34 cellular contexts compared by ENCODE assay signal in the genomic region with DNA sequence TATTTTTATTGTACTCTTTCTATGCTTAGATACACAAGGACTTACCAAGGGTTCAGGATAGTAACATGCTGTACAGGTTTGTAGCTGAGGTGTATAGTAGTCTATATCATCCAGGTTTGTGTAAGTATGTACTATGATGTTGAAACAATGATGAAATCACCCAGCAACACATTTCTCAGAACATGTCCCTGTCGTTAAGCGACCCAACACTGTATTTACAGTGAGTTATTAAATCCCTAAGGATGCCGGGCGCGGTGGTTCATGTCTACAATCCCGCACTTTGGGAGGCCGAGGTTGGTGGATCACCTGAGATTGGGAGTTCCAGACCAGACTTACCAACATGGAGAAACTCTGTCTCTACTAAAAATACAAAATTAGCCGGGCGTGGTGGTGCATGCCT.
"Had no signal": no experiment of that assay in that cellular context is flagged by ENCODE, and none has a peak within 500 bp of the region (broad histone marks: within the 10 kb centered on the region; RNA-seq: fewer than 3 reads in every experiment).

No MANE protein-coding gene starts in this region.

- H3K9me3 ChIP-seq: esophagus squamous epithelium had no signal

- H3K27ac Mint-ChIP-seq: activated CD4-positive, alpha-beta memory T cell treated with anti-CD3 and anti-CD28 coated beads for 36 hours; activated CD4-positive, alpha-beta T cell treated with anti-CD3 and anti-CD28 coated beads for 36 hours; activated CD4-positive, alpha-beta T cell treated with anti-CD3 and anti-CD28 coated beads, Interleukin-2, amount 10 ng/mL, durations not matched to agents 24 days and 14 days; activated CD8-positive, alpha-beta T cell treated with anti-CD3 and anti-CD28 coated beads, Interleukin-2, amount 10 ng/mL, durations not matched to agents 7 days and 5 days; activated naive CD4-positive, alpha-beta T cell treated with anti-CD3 and anti-CD28 coated beads for 36 hours; activated naive CD4-positive, alpha-beta T cell treated with anti-CD3 and anti-CD28 coated beads, Interleukin-2, amount 50 U/mL, for 24 hours; activated naive CD8-positive, alpha-beta T cell treated with anti-CD3 and anti-CD28 coated beads for 36 hours; activated naive CD8-positive, alpha-beta T cell treated with anti-CD3 and anti-CD28 coated beads, Interleukin-2, amount 50 U/mL, for 24 hours; activated T-helper 1 cell treated with anti-CD3 and anti-CD28 coated beads, Interleukin-12 subunit alpha, Interleukin-12 subunit beta, Interleukin-2, Interleukin-4 antibody, amounts not matched to agents 30 ng/mL and 10 ng/mL and 1 ng/mL, durations not matched to agents 14 hours and 24 hours and 36 hours; activated T-helper 2 cell treated with anti-CD3 and anti-CD28 coated beads, Interferon-gamma antibody, Interleukin-2, Interleukin-4, amounts not matched to agents 10 μg/mL and 5 μg/mL and 100 μg/mL, durations not matched to agents 14 hours and 24 hours and 36 hours; dendritic cell treated with granulocyte-macrophage colony-stimulating factor and Interleukin-4, amounts not matched to agents 40 ng/mL and 50 ng/mL, for 4 days; endodermal cell; T-helper 17 cell; T-helper 2 cell treated with Interferon-gamma antibody and Interleukin-4, amounts not matched to agents 5 μg/mL and 100 μg/mL, for 36 hours had no signal

- H3K36me3 Mint-ChIP-seq: activated CD4-positive, alpha-beta memory T cell treated with anti-CD3 and anti-CD28 coated beads for 36 hours; activated naive CD4-positive, alpha-beta T cell treated with anti-CD3 and anti-CD28 coated beads, Interleukin-2, amount 50 U/mL, for 24 hours; activated naive CD8-positive, alpha-beta T cell treated with anti-CD3 and anti-CD28 coated beads for 36 hours had no signal

- H3K4me3 Mint-ChIP-seq: activated CD4-positive, alpha-beta memory T cell treated with anti-CD3 and anti-CD28 coated beads for 36 hours; activated CD4-positive, alpha-beta T cell treated with anti-CD3 and anti-CD28 coated beads for 36 hours; activated CD4-positive, alpha-beta T cell treated with anti-CD3 and anti-CD28 coated beads, Interleukin-2, amount 10 ng/mL, durations not matched to agents 24 days and 14 days; activated CD8-positive, alpha-beta T cell treated with anti-CD3 and anti-CD28 coated beads, Interleukin-2, amount 10 ng/mL, durations not matched to agents 7 days and 5 days; activated naive CD4-positive, alpha-beta T cell treated with anti-CD3 and anti-CD28 coated beads for 36 hours; activated naive CD4-positive, alpha-beta T cell treated with anti-CD3 and anti-CD28 coated beads, Interleukin-2, amount 50 U/mL, for 24 hours; activated naive CD8-positive, alpha-beta T cell treated with anti-CD3 and anti-CD28 coated beads for 36 hours; activated naive CD8-positive, alpha-beta T cell treated with anti-CD3 and anti-CD28 coated beads, Interleukin-2, amount 50 U/mL, for 24 hours; activated T-cell treated with anti-CD3 and anti-CD28 coated beads, Interleukin-2, amount 50 U/mL, for 4 hours; activated T-helper 1 cell treated with anti-CD3 and anti-CD28 coated beads, Interleukin-12 subunit alpha, Interleukin-12 subunit beta, Interleukin-2, Interleukin-4 antibody, amounts not matched to agents 30 ng/mL and 10 ng/mL and 1 ng/mL, durations not matched to agents 14 hours and 24 hours and 36 hours; central memory CD8-positive, alpha-beta T cell; dendritic cell treated with granulocyte-macrophage colony-stimulating factor and Interleukin-4, amounts not matched to agents 40 ng/mL and 50 ng/mL, for 4 days; endodermal cell; T-helper 17 cell; T-helper 2 cell treated with Interferon-gamma antibody and Interleukin-4, amounts not matched to agents 5 μg/mL and 100 μg/mL, for 36 hours had no signal

- H3K9me3 Mint-ChIP-seq: activated CD4-positive, alpha-beta memory T cell treated with anti-CD3 and anti-CD28 coated beads for 36 hours; activated CD4-positive, alpha-beta T cell treated with anti-CD3 and anti-CD28 coated beads, Interleukin-2, amount 10 ng/mL, durations not matched to agents 24 days and 14 days; activated naive CD4-positive, alpha-beta T cell treated with anti-CD3 and anti-CD28 coated beads for 36 hours; activated naive CD4-positive, alpha-beta T cell treated with anti-CD3 and anti-CD28 coated beads, Interleukin-2, amount 50 U/mL, for 24 hours; activated naive CD8-positive, alpha-beta T cell treated with anti-CD3 and anti-CD28 coated beads for 36 hours; activated naive CD8-positive, alpha-beta T cell treated with anti-CD3 and anti-CD28 coated beads, Interleukin-2, amount 50 U/mL, for 24 hours; activated T-cell treated with anti-CD3 and anti-CD28 coated beads, Interleukin-2, amount 50 U/mL, for 4 hours; activated T-helper 1 cell treated with anti-CD3 and anti-CD28 coated beads, Interleukin-12 subunit alpha, Interleukin-12 subunit beta, Interleukin-2, Interleukin-4 antibody, amounts not matched to agents 30 ng/mL and 10 ng/mL and 1 ng/mL, durations not matched to agents 14 hours and 24 hours and 36 hours; activated T-helper 2 cell treated with anti-CD3 and anti-CD28 coated beads, Interferon-gamma antibody, Interleukin-2, Interleukin-4, amounts not matched to agents 10 μg/mL and 5 μg/mL and 100 μg/mL, durations not matched to agents 14 hours and 24 hours and 36 hours; central memory CD8-positive, alpha-beta T cell; dendritic cell treated with granulocyte-macrophage colony-stimulating factor and Interleukin-4, amounts not matched to agents 40 ng/mL and 50 ng/mL, for 4 days; T-helper 2 cell treated with Interferon-gamma antibody and Interleukin-4, amounts not matched to agents 5 μg/mL and 100 μg/mL, for 36 hours had no signal

- H3K27ac ChIP-seq: brain microvascular endothelial cell, coronary artery, dorsolateral prefrontal cortex, esophagus squamous epithelium, WERI-Rb-1 had no signal

- H3K4me1 ChIP-seq: esophagus squamous epithelium had no signal

- H3K27me3 Mint-ChIP-seq: activated CD4-positive, alpha-beta memory T cell treated with anti-CD3 and anti-CD28 coated beads for 36 hours; activated naive CD4-positive, alpha-beta T cell treated with anti-CD3 and anti-CD28 coated beads, Interleukin-2, amount 50 U/mL, for 24 hours; activated naive CD8-positive, alpha-beta T cell treated with anti-CD3 and anti-CD28 coated beads for 36 hours; activated naive CD8-positive, alpha-beta T cell treated with anti-CD3 and anti-CD28 coated beads, Interleukin-2, amount 50 U/mL, for 24 hours; dendritic cell treated with granulocyte-macrophage colony-stimulating factor and Interleukin-4, amounts not matched to agents 40 ng/mL and 50 ng/mL, for 4 days; T-helper 17 cell had no signal

- DNase-seq: activated CD4-positive, alpha-beta memory T cell treated with anti-CD3 and anti-CD28 coated beads for 36 hours; activated CD4-positive, alpha-beta T cell treated with anti-CD3 and anti-CD28 coated beads for 36 hours; activated CD4-positive, alpha-beta T cell treated with anti-CD3 and anti-CD28 coated beads, Interleukin-2, amount 10 ng/mL, durations not matched to agents 24 days and 14 days; activated CD4-positive, CD25-positive, alpha-beta regulatory T cell; activated CD4-positive, CD25-positive, alpha-beta regulatory T cell treated with anti-CD3 and anti-CD28 coated beads, Interleukin-2, amount 50 U/mL, for 72 hours; activated CD8-positive, alpha-beta T cell treated with anti-CD3 and anti-CD28 coated beads, Interleukin-2, amount 10 ng/mL, durations not matched to agents 7 days and 5 days; activated effector memory CD4-positive, alpha-beta T cell treated with anti-CD3 and anti-CD28 coated beads, Interleukin-2, amount 50 U/mL, for 16 hours; activated naive CD4-positive, alpha-beta T cell treated with anti-CD3 and anti-CD28 coated beads for 36 hours; activated naive CD8-positive, alpha-beta T cell treated with anti-CD3 and anti-CD28 coated beads for 36 hours; activated naive CD8-positive, alpha-beta T cell treated with anti-CD3 and anti-CD28 coated beads, Interleukin-2, amount 50 U/mL, for 24 hours; activated T-cell treated with anti-CD3 and anti-CD28 coated beads, Interleukin-2, amount 50 U/mL, for 4 hours; amniotic stem cell; anterior cingulate cortex; brain microvascular endothelial cell; dorsolateral prefrontal cortex; effector memory CD4-positive, alpha-beta T cell; endodermal cell; esophagus squamous epithelium; head of caudate nucleus; hippocampal formation; T-helper 1 cell; T-helper 17 cell; T1000; WERI-Rb-1 had no signal

- FAIRE-seq: astrocyte, bronchial epithelial cell, frontal cortex had no signal

- H3K4me1 Mint-ChIP-seq: activated CD4-positive, alpha-beta T cell treated with anti-CD3 and anti-CD28 coated beads for 36 hours; activated CD4-positive, alpha-beta T cell treated with anti-CD3 and anti-CD28 coated beads, Interleukin-2, amount 10 ng/mL, durations not matched to agents 24 days and 14 days; activated naive CD4-positive, alpha-beta T cell treated with anti-CD3 and anti-CD28 coated beads, Interleukin-2, amount 50 U/mL, for 24 hours; activated naive CD8-positive, alpha-beta T cell treated with anti-CD3 and anti-CD28 coated beads for 36 hours; activated naive CD8-positive, alpha-beta T cell treated with anti-CD3 and anti-CD28 coated beads, Interleukin-2, amount 50 U/mL, for 24 hours; central memory CD8-positive, alpha-beta T cell; endodermal cell; T-helper 17 cell had no signal

- H3K27me3 ChIP-seq: brain microvascular endothelial cell, dorsolateral prefrontal cortex, esophagus squamous epithelium had no signal

- H3K36me3 ChIP-seq: brain microvascular endothelial cell, esophagus squamous epithelium, WERI-Rb-1 had no signal

- H3K4me3 ChIP-seq: coronary artery, dorsolateral prefrontal cortex, esophagus squamous epithelium had no signal

- ATAC-seq: activated CD4-positive, alpha-beta T cell treated with anti-CD3 and anti-CD28 coated beads for 36 hours; activated CD8-positive, alpha-beta T cell treated with anti-CD3 and anti-CD28 coated beads, Interleukin-2, amount 10 ng/mL, durations not matched to agents 7 days and 5 days; activated naive CD8-positive, alpha-beta T cell treated with anti-CD3 and anti-CD28 coated beads, Interleukin-2, amount 50 U/mL, for 24 hours; activated T-cell treated with anti-CD3 and anti-CD28 coated beads, Interleukin-2, amount 50 U/mL, for 4 hours; T-helper 17 cell had no signal
